1 cellular context compared by ENCODE assay signal in genomic region chr3:128409621-128410581, GRCh38.
TF ChIP-seq lines count a peak whose summit lies in the region.

No MANE protein-coding gene starts in this region.

TF ChIP-seq in K562, 482 proteins besides CTCF, POLR2A, EP300 and RAD21 (continued from another document and continues in another):
- TF ChIP-seq SFPQ (IDR thresholded peaks at IDR 0.05; ENCODE audit: low read depth, low read length) = no peak
- TF ChIP-seq SNRNP70 (optimal IDR thresholded peaks at IDR 0.05; ENCODE audit: low read depth, low read length) = no peak
- no peak for TF ChIP-seq ZNF830 (CRISPR knock-in tag; IDR thresholded peaks at IDR 0.05)
- peak; percentile 60; the same call in 1 of the 2 replicates for TF ChIP-seq CTBP1 (IDR thresholded peaks at IDR 0.05; ENCODE audit: borderline replicate concordance)
- TF ChIP-seq, protein P1, sequence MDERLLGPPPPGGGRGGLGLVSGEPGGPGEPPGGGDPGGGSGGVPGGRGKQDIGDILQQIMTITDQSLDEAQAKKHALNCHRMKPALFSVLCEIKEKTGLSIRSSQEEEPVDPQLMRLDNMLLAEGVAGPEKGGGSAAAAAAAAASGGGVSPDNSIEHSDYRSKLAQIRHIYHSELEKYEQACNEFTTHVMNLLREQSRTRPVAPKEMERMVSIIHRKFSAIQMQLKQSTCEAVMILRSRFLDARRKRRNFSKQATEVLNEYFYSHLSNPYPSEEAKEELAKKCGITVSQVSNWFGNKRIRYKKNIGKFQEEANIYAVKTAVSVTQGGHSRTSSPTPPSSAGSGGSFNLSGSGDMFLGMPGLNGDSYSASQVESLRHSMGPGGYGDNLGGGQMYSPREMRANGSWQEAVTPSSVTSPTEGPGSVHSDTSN (CRISPR knock-in tag; IDR thresholded peaks at IDR 0.05; ENCODE audit: low read depth) = no peak
- TF ChIP-seq, protein P1 (tag; conservative IDR thresholded peaks at IDR 0.05; ENCODE audit: low read depth) = no peak
- no peak for TF ChIP-seq GATAD2A (IDR thresholded peaks at IDR 0.05)
- TF ChIP-seq GTF2F1 (IDR thresholded peaks at IDR 0.05; ENCODE audit: low read depth, low read length) = no peak
- TF ChIP-seq USF2 (CRISPR knock-in tag; IDR thresholded peaks at IDR 0.05) = no peak
- TF ChIP-seq, protein P2, sequence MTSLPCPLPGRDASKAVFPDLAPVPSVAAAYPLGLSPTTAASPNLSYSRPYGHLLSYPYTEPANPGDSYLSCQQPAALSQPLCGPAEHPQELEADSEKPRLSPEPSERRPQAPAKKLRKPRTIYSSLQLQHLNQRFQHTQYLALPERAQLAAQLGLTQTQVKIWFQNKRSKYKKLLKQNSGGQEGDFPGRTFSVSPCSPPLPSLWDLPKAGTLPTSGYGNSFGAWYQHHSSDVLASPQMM (CRISPR knock-in tag; IDR thresholded peaks at IDR 0.05) = no peak
- no peak for TF ChIP-seq TBL1XR1 (IDR thresholded peaks at IDR 0.05; ENCODE audit: low read length in 2 of 2)
- TF ChIP-seq CBFB (CRISPR knock-in tag; IDR thresholded peaks at IDR 0.05) = peak; percentile 18; the same call in 1 of the 2 replicates
- TF ChIP-seq RFX1 (IDR thresholded peaks at IDR 0.05) = no peak
- no peak for TF ChIP-seq MYNN (IDR thresholded peaks at IDR 0.05)
- no peak for TF ChIP-seq MYNN (CRISPR knock-in tag; IDR thresholded peaks at IDR 0.05)
- peak; percentile 92 for TF ChIP-seq ZKSCAN1 (IDR thresholded peaks at IDR 0.05; ENCODE audit: low read depth, low read length)
- no peak for TF ChIP-seq NCOA4 (IDR thresholded peaks at IDR 0.05; ENCODE audit: partially characterized antibody)
- no peak for TF ChIP-seq YBX1 (IDR thresholded peaks at IDR 0.05)
- peak; percentile 62 for TF ChIP-seq ZNF592 (IDR thresholded peaks at IDR 0.05)
- no peak for TF ChIP-seq C11orf30 (IDR thresholded peaks at IDR 0.05; ENCODE audit: low read depth)
- TF ChIP-seq ATF1 (CRISPR knock-in tag; IDR thresholded peaks at IDR 0.05) = no peak
- no peak for TF ChIP-seq ATF1 (tag; IDR thresholded peaks at IDR 0.05)
- TF ChIP-seq, protein P3, sequence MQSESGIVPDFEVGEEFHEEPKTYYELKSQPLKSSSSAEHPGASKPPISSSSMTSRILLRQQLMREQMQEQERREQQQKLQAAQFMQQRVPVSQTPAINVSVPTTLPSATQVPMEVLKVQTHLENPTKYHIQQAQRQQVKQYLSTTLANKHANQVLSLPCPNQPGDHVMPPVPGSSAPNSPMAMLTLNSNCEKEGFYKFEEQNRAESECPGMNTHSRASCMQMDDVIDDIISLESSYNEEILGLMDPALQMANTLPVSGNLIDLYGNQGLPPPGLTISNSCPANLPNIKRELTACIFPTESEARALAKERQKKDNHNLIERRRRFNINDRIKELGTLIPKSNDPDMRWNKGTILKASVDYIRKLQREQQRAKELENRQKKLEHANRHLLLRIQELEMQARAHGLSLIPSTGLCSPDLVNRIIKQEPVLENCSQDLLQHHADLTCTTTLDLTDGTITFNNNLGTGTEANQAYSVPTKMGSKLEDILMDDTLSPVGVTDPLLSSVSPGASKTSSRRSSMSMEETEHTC (IDR thresholded peaks at IDR 0.05) = no peak
- TF ChIP-seq ZNF23 (CRISPR knock-in tag; IDR thresholded peaks at IDR 0.05) = no peak
- TF ChIP-seq, protein P4, sequence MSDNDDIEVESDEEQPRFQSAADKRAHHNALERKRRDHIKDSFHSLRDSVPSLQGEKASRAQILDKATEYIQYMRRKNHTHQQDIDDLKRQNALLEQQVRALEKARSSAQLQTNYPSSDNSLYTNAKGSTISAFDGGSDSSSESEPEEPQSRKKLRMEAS (CRISPR knock-in tag; IDR thresholded peaks at IDR 0.05) = peak; percentile 7; the same call in 1 of the 2 replicates
- no peak for TF ChIP-seq ZNF431 (CRISPR knock-in tag; IDR thresholded peaks at IDR 0.05)
- TF ChIP-seq ZNF274 (IDR thresholded peaks at IDR 0.05; ENCODE audit: borderline replicate concordance, low read depth, low read length) = no peak
- TF ChIP-seq, protein P5, sequence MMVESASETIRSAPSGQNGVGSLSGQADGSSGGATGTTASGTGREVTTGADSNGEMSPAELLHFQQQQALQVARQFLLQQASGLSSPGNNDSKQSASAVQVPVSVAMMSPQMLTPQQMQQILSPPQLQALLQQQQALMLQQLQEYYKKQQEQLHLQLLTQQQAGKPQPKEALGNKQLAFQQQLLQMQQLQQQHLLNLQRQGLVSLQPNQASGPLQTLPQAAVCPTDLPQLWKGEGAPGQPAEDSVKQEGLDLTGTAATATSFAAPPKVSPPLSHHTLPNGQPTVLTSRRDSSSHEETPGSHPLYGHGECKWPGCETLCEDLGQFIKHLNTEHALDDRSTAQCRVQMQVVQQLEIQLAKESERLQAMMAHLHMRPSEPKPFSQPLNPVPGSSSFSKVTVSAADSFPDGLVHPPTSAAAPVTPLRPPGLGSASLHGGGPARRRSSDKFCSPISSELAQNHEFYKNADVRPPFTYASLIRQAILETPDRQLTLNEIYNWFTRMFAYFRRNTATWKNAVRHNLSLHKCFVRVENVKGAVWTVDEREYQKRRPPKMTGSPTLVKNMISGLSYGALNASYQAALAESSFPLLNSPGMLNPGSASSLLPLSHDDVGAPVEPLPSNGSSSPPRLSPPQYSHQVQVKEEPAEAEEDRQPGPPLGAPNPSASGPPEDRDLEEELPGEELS (CRISPR knock-in tag; IDR thresholded peaks at IDR 0.05; ENCODE audit: borderline replicate concordance) = no peak
- TF ChIP-seq, protein P6, sequence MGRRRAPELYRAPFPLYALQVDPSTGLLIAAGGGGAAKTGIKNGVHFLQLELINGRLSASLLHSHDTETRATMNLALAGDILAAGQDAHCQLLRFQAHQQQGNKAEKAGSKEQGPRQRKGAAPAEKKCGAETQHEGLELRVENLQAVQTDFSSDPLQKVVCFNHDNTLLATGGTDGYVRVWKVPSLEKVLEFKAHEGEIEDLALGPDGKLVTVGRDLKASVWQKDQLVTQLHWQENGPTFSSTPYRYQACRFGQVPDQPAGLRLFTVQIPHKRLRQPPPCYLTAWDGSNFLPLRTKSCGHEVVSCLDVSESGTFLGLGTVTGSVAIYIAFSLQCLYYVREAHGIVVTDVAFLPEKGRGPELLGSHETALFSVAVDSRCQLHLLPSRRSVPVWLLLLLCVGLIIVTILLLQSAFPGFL (CRISPR knock-in tag; IDR thresholded peaks at IDR 0.05) = no peak
- no peak for TF ChIP-seq PHF21A (IDR thresholded peaks at IDR 0.05; ENCODE audit: borderline replicate concordance, low read depth)
- no peak for TF ChIP-seq ZNF146 (CRISPR knock-in tag; IDR thresholded peaks at IDR 0.05; ENCODE audit: unreplicated experiment)
- no peak for TF ChIP-seq FOXK2 (conservative IDR thresholded peaks at IDR 0.05 in 1 of 2, IDR thresholded peaks at IDR 0.05 in 1 of 2; ENCODE audit: low read depth in 2 of 2)
- TF ChIP-seq PRPF4 (IDR thresholded peaks at IDR 0.05; ENCODE audit: insufficient read depth, low read depth, low read length, poor library complexity, severe bottlenecking) = no peak
- no peak for TF ChIP-seq ZNF143 (CRISPR knock-in tag; IDR thresholded peaks at IDR 0.05)
- no peak for TF ChIP-seq RBBP5 (IDR thresholded peaks at IDR 0.05; ENCODE audit: borderline replicate concordance, insufficient read depth, low read length, poor library complexity, severe bottlenecking)
- no peak for TF ChIP-seq PTRF (tag; IDR thresholded peaks at IDR 0.05)
- no peak for TF ChIP-seq SREBF1 (IDR thresholded peaks at IDR 0.05; ENCODE audit: borderline replicate concordance, low read depth, low read length)
- TF ChIP-seq ZNF583 (CRISPR knock-in tag; IDR thresholded peaks at IDR 0.05) = peak; percentile 74
- no peak for TF ChIP-seq KLF1 (tag; IDR thresholded peaks at IDR 0.05)
- 0 out of 2 replicates have a peak, but pooled peaks have one; percentile 8 for TF ChIP-seq CBX5 (IDR thresholded peaks at IDR 0.05; ENCODE audit: borderline replicate concordance, low read depth)
- no peak for TF ChIP-seq FOXJ3 (CRISPR knock-in tag; IDR thresholded peaks at IDR 0.05)
- peak; percentile 39; the same call in 1 of the 2 replicates for TF ChIP-seq PHF8 (IDR thresholded peaks at IDR 0.05; ENCODE audit: borderline replicate concordance, low read length)
- TF ChIP-seq E2F6 (IDR thresholded peaks at IDR 0.05; ENCODE audit: borderline replicate concordance in 1 of 2, extremely low read depth in 1 of 2, insufficient read depth in 1 of 2, insufficient read length in 1 of 2, low read depth in 1 of 2, low read length in 1 of 2, poor library complexity in 1 of 2, severe bottlenecking in 1 of 2) = no peak
- TF ChIP-seq CBX2 (IDR thresholded peaks at IDR 0.05; ENCODE audit: insufficient read depth, low read length, poor library complexity, severe bottlenecking) = no peak
- no peak for TF ChIP-seq XRCC5 (IDR thresholded peaks at IDR 0.05; ENCODE audit: low read depth, low read length)
- TF ChIP-seq, protein P7, sequence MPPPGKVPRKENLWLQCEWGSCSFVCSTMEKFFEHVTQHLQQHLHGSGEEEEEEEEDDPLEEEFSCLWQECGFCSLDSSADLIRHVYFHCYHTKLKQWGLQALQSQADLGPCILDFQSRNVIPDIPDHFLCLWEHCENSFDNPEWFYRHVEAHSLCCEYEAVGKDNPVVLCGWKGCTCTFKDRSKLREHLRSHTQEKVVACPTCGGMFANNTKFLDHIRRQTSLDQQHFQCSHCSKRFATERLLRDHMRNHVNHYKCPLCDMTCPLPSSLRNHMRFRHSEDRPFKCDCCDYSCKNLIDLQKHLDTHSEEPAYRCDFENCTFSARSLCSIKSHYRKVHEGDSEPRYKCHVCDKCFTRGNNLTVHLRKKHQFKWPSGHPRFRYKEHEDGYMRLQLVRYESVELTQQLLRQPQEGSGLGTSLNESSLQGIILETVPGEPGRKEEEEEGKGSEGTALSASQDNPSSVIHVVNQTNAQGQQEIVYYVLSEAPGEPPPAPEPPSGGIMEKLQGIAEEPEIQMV (tag; conservative IDR thresholded peaks at IDR 0.05; ENCODE audit: low read depth) = no peak
- no peak for TF ChIP-seq TEAD1 (CRISPR knock-in tag; IDR thresholded peaks at IDR 0.05)
- TF ChIP-seq ZNF140 (CRISPR knock-in tag; IDR thresholded peaks at IDR 0.05) = no peak
- no peak for TF ChIP-seq ZKSCAN8 (CRISPR knock-in tag; IDR thresholded peaks at IDR 0.05)
- peak; percentile 32; the same call in 1 of the 2 replicates for TF ChIP-seq ELF2 (CRISPR knock-in tag; IDR thresholded peaks at IDR 0.05)
